In the genomic region with DNA sequence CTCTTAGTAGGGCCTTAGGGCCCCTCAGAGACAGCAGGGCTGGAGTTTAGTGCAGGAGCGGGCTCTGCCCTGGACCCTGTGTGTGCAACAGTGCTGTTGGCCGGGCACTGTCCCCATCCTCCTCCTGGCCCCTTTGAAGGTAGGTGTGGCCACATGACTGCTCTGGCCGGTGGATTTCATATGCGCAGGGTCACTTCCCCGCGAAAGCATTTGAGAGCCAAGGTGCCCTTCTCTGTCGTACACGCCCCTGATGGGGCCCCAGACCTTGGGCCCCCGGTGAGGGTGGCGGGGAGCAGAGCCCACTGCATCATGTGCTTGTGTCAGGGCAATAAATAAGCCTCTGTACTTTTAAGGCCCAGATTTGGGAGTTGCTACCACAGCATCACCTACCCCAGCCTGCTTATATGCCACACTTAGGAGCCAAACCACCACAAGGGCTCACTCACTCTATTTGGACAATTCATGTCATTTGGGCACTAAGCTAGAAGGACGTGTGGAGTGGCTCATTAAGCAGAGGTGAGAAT, we compare ENCODE assay signal across 11 cellular contexts. TPM values are rescaled to one million over a fixed set of nuclear protein-coding genes. Genes with fewer than 3 reads are reported as not detected.
DNase-seq lines count a peak whose midpoint lies in the region; ATAC-seq and TF ChIP-seq lines count a peak whose summit lies in the region.
"Had no signal": no experiment of that assay in that cellular context is flagged by ENCODE, and none has a peak within 500 bp of the region (broad histone marks: within the 10 kb centered on the region; RNA-seq: fewer than 3 reads in every experiment).

No MANE protein-coding gene starts in this region.

- TF ChIP-seq RAD21 in IMR-90 (IDR thresholded peaks at IDR 0.05; ENCODE audit: low read length): no peak
- no peak for TF ChIP-seq RAD21 in neural cell (conservative IDR thresholded peaks at IDR 0.05)

- in situ Hi-C loops in IMR-90 (cut with MboI; ENCODE audit: low sequenced_read_pairs): no loop called here

- CTCF ChIA-PET in CD4-positive, alpha-beta memory T cell (lab: Charles Lee; ENCODE audit: partially characterized antibody): interaction anchor here (1.1 to 1.8 kb wide), 3 partner anchors 10 to 482 kb away, joined by 3 to 6 read pairs (median 4); no protein-coding TSS in a partner anchor
- CTCF ChIA-PET in IMR-90 (lab: Yijun Ruan, JAX): interaction anchor here (1.0 kb wide), 1 partner anchor 9 kb away, joined by 7 read pairs; no protein-coding TSS in a partner anchor

- no peak overlapping the region for H2AK5ac ChIP-seq in IMR-90 (ENCODE audit: low read depth, low read length)

- intact Hi-C loops in CD4-positive, alpha-beta memory T cell (cut with micrococcal nuclease): loop anchor here (2.0 kb wide), 1 partner anchor 16 kb away; a partner anchor contains a TSS
- intact Hi-C loops in IMR-90 (cut with micrococcal nuclease): no loop called here
- intact Hi-C loops in vagina (cut with DNase I): no loop called here

- H3K9me2 ChIP-seq in neural cell (ENCODE audit: insufficient read depth, low read length): no peaks in the 10 kb centered on the region

- H2BK15ac ChIP-seq in IMR-90 (ENCODE audit: low read depth, low read length): no peak overlapping the region

- BruUV-seq in IMR-90 (replicated peaks; lab: Mats Ljungman, UMichigan): no TSS peak

- ATAC-seq in IMR-90 (ENCODE audit: low read depth): peak; percentile 10
- ATAC-seq in GM21526 (IDR thresholded peaks at IDR 0.05; ENCODE audit: low FRiP score, unreplicated experiment): no peak
- ATAC-seq: sciatic nerve had no signal

- peak overlapping the region; percentile 66; the same call in 1 of the 2 replicates for H3K4me2 ChIP-seq in IMR-90 (ENCODE audit: low read depth, low read length)
- peak overlapping the region; percentile 1 for H3K4me2 ChIP-seq in neural cell (ENCODE audit: low read length)

- H2BK120ac ChIP-seq in IMR-90 (ENCODE audit: low read depth, low read length): no peak overlapping the region

- no peaks in the 10 kb centered on the region for H3K79me2 ChIP-seq in neural cell (replicated peaks; ENCODE audit: insufficient read depth, low read length)

- no peak overlapping the region for H3K18ac ChIP-seq in IMR-90 (ENCODE audit: low read depth, low read length)

- H3K56ac ChIP-seq in IMR-90 (ENCODE audit: extremely low read depth, insufficient read depth, low read length): no peak overlapping the region

- dilution Hi-C loops in IMR-90 (cut with HindIII; ENCODE audit: low sequenced_read_pairs, unreplicated experiment): no loop called here

- H4K20me1 ChIP-seq in IMR-90 (ENCODE audit: insufficient read depth, low read length) (no peaks in the 10 kb centered on the region), neural cell (ENCODE audit: insufficient read depth) (no peaks in the 10 kb centered on the region)

- DNase-seq in CD4-positive, alpha-beta memory T cell: no peak
- no peak for DNase-seq in IMR-90
- no peak for DNase-seq in effector memory CD4-positive, alpha-beta T cell
- no peak for DNase-seq in vagina (ENCODE audit: extremely low spot score in 2 of 2)
- no peak for DNase-seq in AG20443 (ENCODE audit: low spot score)
- DNase-seq: activated CD4-positive, alpha-beta memory T cell treated with anti-CD3 and anti-CD28 coated beads, Interleukin-2, amount 10 ng/mL, durations not matched to agents 7 days and 5 days; activated gamma-delta T cell treated with Interleukin-2 at 50 U/mL for 16 hours; KG1 had no signal

- peaks cover 0 to 3% of the 10 kb centered on the region in 2 donors for H3K27me3 Mint-ChIP-seq in CD4-positive, alpha-beta memory T cell

- H3K4me1 Mint-ChIP-seq in CD4-positive, alpha-beta memory T cell: peaks cover 14 to 23% (median 21%) of the 10 kb centered on the region in 4 donors

- peaks cover 35% of the 10 kb centered on the region for H3K4me1 ChIP-seq in CD4-positive, alpha-beta memory T cell (ENCODE audit: insufficient read depth, low read length)
- H3K4me1 ChIP-seq in IMR-90 (ENCODE audit: control insufficient read depth, insufficient read depth, low read length) (peaks cover 6% of the 10 kb centered on the region), vagina (peaks cover 11% of the 10 kb centered on the region)
- H3K4me1 ChIP-seq in effector memory CD4-positive, alpha-beta T cell (ENCODE audit: control insufficient read depth, insufficient read depth, low read length, poor library complexity, severe bottlenecking): peaks cover 7% of the 10 kb centered on the region

- H3K9me1 ChIP-seq in IMR-90 (ENCODE audit: insufficient read depth, low read length): peaks cover 7% of the 10 kb centered on the region; the same call in 1 of the 2 replicates

- H3K79me1 ChIP-seq in IMR-90 (ENCODE audit: low read depth in 1 of 2, low read length in 2 of 2): no peaks in the 10 kb centered on the region

- H3K23ac ChIP-seq in IMR-90 (ENCODE audit: low read depth, low read length): no peak overlapping the region

- no peak overlapping the region for H4K5ac ChIP-seq in IMR-90 (ENCODE audit: low read depth, low read length)

- H3K4me3 ChIP-seq in CD4-positive, alpha-beta memory T cell (ENCODE audit: low read length in 2 of 2): no peak overlapping the region
- H3K4me3 ChIP-seq in IMR-90 (ENCODE audit: insufficient read depth, low read depth, low read length) (no peak overlapping the region), neural cell (ENCODE audit: low read length) (peak overlapping the region; percentile 6), vagina (peak overlapping the region in 1 of 2 donors; percentile 13)
- peak overlapping the region; percentile 2 for H3K4me3 ChIP-seq in effector memory CD4-positive, alpha-beta T cell (ENCODE audit: insufficient read depth, low read depth, low read length, poor library complexity, severe bottlenecking)

- H2BK20ac ChIP-seq in IMR-90 (ENCODE audit: low read depth, low read length): no peak overlapping the region

- no peaks in the 10 kb centered on the region for H3F3A ChIP-seq in neural cell (ENCODE audit: insufficient read depth, low read length, poor library complexity, severe bottlenecking)

- peaks cover 0 to 1% of the 10 kb centered on the region in 2 donors for H3K36me3 Mint-ChIP-seq in CD4-positive, alpha-beta memory T cell

- TF ChIP-seq POLR2A in IMR-90 (IDR thresholded peaks at IDR 0.05; ENCODE audit: low read depth, low read length) (no peak), vagina (IDR thresholded peaks at IDR 0.05) (no peak)

- H2AFZ ChIP-seq in IMR-90 (replicated peaks; ENCODE audit: low read length, poor library complexity): no peak overlapping the region
- peak overlapping the region; percentile 23 for H2AFZ ChIP-seq in neural cell (ENCODE audit: low read depth, low read length)

- no peak overlapping the region for H3K27ac ChIP-seq in CD4-positive, alpha-beta memory T cell (ENCODE audit: low read depth, low read length)
- H3K27ac ChIP-seq in IMR-90 (ENCODE audit: insufficient read depth, low read length) (no peak overlapping the region), neural cell (ENCODE audit: low read length) (no peak overlapping the region), vagina (no peak overlapping the region)
- H3K27ac ChIP-seq in effector memory CD4-positive, alpha-beta T cell (ENCODE audit: insufficient read depth, low read length, poor library complexity, severe bottlenecking): peak overlapping the region; percentile 12

- no peaks in the 10 kb centered on the region for H3K36me3 ChIP-seq in CD4-positive, alpha-beta memory T cell (ENCODE audit: insufficient read depth, low read length)
- H3K36me3 ChIP-seq in IMR-90 (ENCODE audit: control insufficient read depth, insufficient read depth, low read length): no peaks in the 10 kb centered on the region
- peaks cover under 1% of the 10 kb centered on the region for H3K36me3 ChIP-seq in effector memory CD4-positive, alpha-beta T cell (ENCODE audit: control insufficient read depth, insufficient read depth, low read length)
- no peaks in the 10 kb centered on the region for H3K36me3 ChIP-seq in neural cell (ENCODE audit: insufficient read depth, low read length)
- peaks cover 0 to under 1% of the 10 kb centered on the region in 2 donors for H3K36me3 ChIP-seq in vagina

- H3K9ac ChIP-seq in IMR-90 (ENCODE audit: low read depth, low read length) (no peak overlapping the region), neural cell (ENCODE audit: low read length) (peak overlapping the region; percentile 47)

- TF ChIP-seq EP300 in neural cell (conservative IDR thresholded peaks at IDR 0.05; ENCODE audit: poor library complexity, severe bottlenecking): no peak

- H3K14ac ChIP-seq in IMR-90 (replicated peaks; ENCODE audit: low read depth, low read length): no peak overlapping the region

- WGBS in IMR-90 (ENCODE audit: extremely low coverage in 2 of 2, insufficient read length in 1 of 2), 2 experiments: 69% methylated on average over 2 of the region's 11 CpGs; no CpG with 5 or more reads in 1 of the 2 experiments

- POLR2A ChIA-PET in CD4-positive, alpha-beta memory T cell (lab: Charles Lee; ENCODE audit: partially characterized antibody): interaction anchor here (0.6 to 4.2 kb wide), 2 partner anchors 16 to 482 kb away, joined by 3 to 31 read pairs; a partner anchor contains a TSS
- POLR2A ChIA-PET in IMR-90 (lab: Charles Lee; ENCODE audit: unreplicated experiment): no interaction called here

- no peak overlapping the region for H2AK9ac ChIP-seq in IMR-90 (replicated peaks; ENCODE audit: low read depth, low read length, poor library complexity)

- TF ChIP-seq CTCF in IMR-90 (conservative IDR thresholded peaks at IDR 0.05; ENCODE audit: low read depth, low read length) (no peak), neural cell (IDR thresholded peaks at IDR 0.05; ENCODE audit: poor library complexity, severe bottlenecking) (no peak), vagina (IDR thresholded peaks at IDR 0.05) (no peak)

- no peaks in the 10 kb centered on the region for H3K27me3 ChIP-seq in CD4-positive, alpha-beta memory T cell (ENCODE audit: insufficient read depth, low read length)
- H3K27me3 ChIP-seq in IMR-90 (ENCODE audit: control insufficient read depth, insufficient read depth, low read length) (peaks cover 25% of the 10 kb centered on the region), neural cell (ENCODE audit: insufficient read depth, low read depth, low read length) (no peaks in the 10 kb centered on the region), vagina (no peaks in the 10 kb centered on the region)
- no peaks in the 10 kb centered on the region for H3K27me3 ChIP-seq in effector memory CD4-positive, alpha-beta T cell (replicated peaks; ENCODE audit: control insufficient read depth, insufficient read depth, low read length, poor library complexity, severe bottlenecking)

- no peak overlapping the region for H4K8ac ChIP-seq in IMR-90 (ENCODE audit: low read depth in 2 of 2, low read length in 2 of 2)

- H3K4ac ChIP-seq in IMR-90 (ENCODE audit: low read depth, low read length): no peak overlapping the region

- H4K91ac ChIP-seq in IMR-90 (ENCODE audit: insufficient read depth, low read depth, low read length): no peak overlapping the region

- H3K9me3 Mint-ChIP-seq in CD4-positive, alpha-beta memory T cell: no peaks in the 10 kb centered on the region

- peak overlapping the region in 5 of 7 donors; percentile 7 to 81 (median 72) for H3K27ac Mint-ChIP-seq in CD4-positive, alpha-beta memory T cell
- H3K27ac Mint-ChIP-seq: activated CD4-positive, alpha-beta memory T cell treated with anti-CD3 and anti-CD28 coated beads, Interleukin-2, amount 10 ng/mL, durations not matched to agents 7 days and 5 days had no signal

- no peak overlapping the region for H2BK5ac ChIP-seq in IMR-90 (ENCODE audit: low read depth, low read length, poor library complexity, severe bottlenecking)

- peak overlapping the region; percentile 61 to 79 (median 64) for H3K4me3 Mint-ChIP-seq in CD4-positive, alpha-beta memory T cell
- H3K4me3 Mint-ChIP-seq: activated CD4-positive, alpha-beta memory T cell treated with anti-CD3 and anti-CD28 coated beads, Interleukin-2, amount 10 ng/mL, durations not matched to agents 7 days and 5 days had no signal

- H3K9me3 ChIP-seq in CD4-positive, alpha-beta memory T cell (ENCODE audit: control insufficient read depth in 1 of 2, low read length in 2 of 2): no peaks in the 10 kb centered on the region
- no peaks in the 10 kb centered on the region for H3K9me3 ChIP-seq in IMR-90 (ENCODE audit: control insufficient read depth, insufficient read depth, low read length)
- H3K9me3 ChIP-seq in effector memory CD4-positive, alpha-beta T cell (ENCODE audit: control insufficient read depth, low read length): no peaks in the 10 kb centered on the region
- no peaks in the 10 kb centered on the region for H3K9me3 ChIP-seq in neural cell (ENCODE audit: low read length)
- no peaks in the 10 kb centered on the region for H3K9me3 ChIP-seq in vagina

RNA-seq across cellular contexts. Expression of a gene that starts 15.5 kb away (rescaled TPM):
- 10 to 100 TPM; 22.5 to 23.9 TPM for total RNA-seq in CD4-positive, alpha-beta memory T cell
- 10 to 100 TPM in 1 of 2 donors, 1 to 10 TPM in 1; 9.1 to 10.8 TPM for polyA plus RNA-seq in CD4-positive, alpha-beta memory T cell
- total RNA-seq in IMR-90 (2012; rRNA removed): 6.8 and 7.8 TPM in 2 replicates
- 8.2 and 8.7 TPM in 2 replicates for polyA plus RNA-seq in IMR-90 (2012; rRNA removed)
- polyA plus RNA-seq in IMR-90 (2012; cell fraction: cytosol; rRNA removed): 7.2 and 12.6 TPM in 2 replicates
- 4.4 and 6.8 TPM in 2 replicates for polyA plus RNA-seq in IMR-90 (2012; cell fraction: nucleus; rRNA removed; ENCODE audit: low replicate concordance)
- 10.0 and 18.0 TPM in 2 replicates for polyA plus RNA-seq in neural cell
- polyA minus RNA-seq in neural cell: 10.9 and 12.9 TPM in 2 replicates
- total RNA-seq in vagina: 6.4 TPM

Comparison
In these comparisons a context has a peak if more than half of its experiments do, and no peak if none do; other contexts are left out.
1. H3K4me3 ChIP-seq: peak in effector memory CD4-positive, alpha-beta T cell (single experiment) and neural cell (single experiment); none in CD4-positive, alpha-beta memory T cell (0 of 2) and IMR-90 (single experiment).